In genomic region chr17:8746501-8747236, GRCh38 we compare ENCODE assay signal across 10 cellular contexts. TPM values are rescaled to one million over a fixed set of nuclear protein-coding genes. Genes with fewer than 3 reads are reported as not detected.
DNase-seq lines count a peak whose midpoint lies in the region; ATAC-seq and TF ChIP-seq lines count a peak whose summit lies in the region.
"Had no signal": no experiment of that assay in that cellular context is flagged by ENCODE, and none has a peak within 500 bp of the region (broad histone marks: within the 10 kb centered on the region; RNA-seq: fewer than 3 reads in every experiment).

No MANE protein-coding gene starts in this region.

- DNase-seq in right atrium auricular region (ENCODE audit: low spot score) (no peak), Right ventricle myocardium inferior (ENCODE audit: missing footprints) (no peak), ascending aorta (ENCODE audit: low spot score in 2 of 2) (no peak), memory B cell (ENCODE audit: low spot score in 2 of 2) (no peak), aorta (no peak), NCI-H146 treated with DMSO at 0.1 percent for 48 hours (lab: John Stamatoyannopoulos, UW; ENCODE audit: unreplicated experiment) (no peak), NCI-H1048 (lab: John Stamatoyannopoulos, UW) (no peak)
- DNase-seq: NCI-H524 treated with DMSO at 0.1 percent for 48 hours had no signal

- ATAC-seq in Right ventricle myocardium inferior (no peak), memory B cell (ENCODE audit: low read depth) (no peak), aorta (ENCODE audit: low FRiP score) (no peak), GM18858 (IDR thresholded peaks at IDR 0.05; ENCODE audit: unreplicated experiment) (no peak)

- H3K4me1 Mint-ChIP-seq in memory B cell = peaks cover 10% of the 10 kb centered on the region

- H3K9me3 ChIP-seq in right atrium auricular region (no peaks in the 10 kb centered on the region), ascending aorta (no peaks in the 10 kb centered on the region), aorta (ENCODE audit: control insufficient read depth, low read length) (no peaks in the 10 kb centered on the region)

- TF ChIP-seq CTCF in right atrium auricular region (IDR thresholded peaks at IDR 0.05) (no peak), ascending aorta (IDR thresholded peaks at IDR 0.05) (no peak)

- no peaks in the 10 kb centered on the region for H3K36me3 Mint-ChIP-seq in memory B cell

- H3K4me3 ChIP-seq in right atrium auricular region (peak overlapping the region; percentile 57 to 71), ascending aorta (peak overlapping the region; percentile 61 to 77), aorta (ENCODE audit: low read length in 2 of 2) (peak overlapping the region; percentile 21 to 80)

- peak overlapping the region; percentile 86 for H3K27ac Mint-ChIP-seq in memory B cell

- peak overlapping the region; percentile 89 for H3K4me3 Mint-ChIP-seq in memory B cell

- H3K4me1 ChIP-seq in right atrium auricular region (peaks cover 0 to 14% of the 10 kb centered on the region in 2 donors), ascending aorta (peaks cover 4 to 12% of the 10 kb centered on the region in 2 donors), aorta (ENCODE audit: control insufficient read depth in 1 of 2, insufficient read depth in 2 of 2, low read length in 2 of 2) (no peaks in the 10 kb centered on the region)

- peak overlapping the region in 1 of 2 donors; percentile 56 for H3K27ac ChIP-seq in right atrium auricular region
- H3K27ac ChIP-seq in ascending aorta = peak overlapping the region; percentile 80 to 84
- H3K27ac ChIP-seq in aorta (ENCODE audit: low read depth in 1 of 2, low read length in 2 of 2) = peak overlapping the region in 1 of 2 donors; percentile 86

- H3K27me3 Mint-ChIP-seq in memory B cell = peaks cover 2% of the 10 kb centered on the region

- no peaks in the 10 kb centered on the region for H3K9me3 Mint-ChIP-seq in memory B cell

- no peaks in the 10 kb centered on the region for H3K36me3 ChIP-seq in right atrium auricular region
- no peaks in the 10 kb centered on the region for H3K36me3 ChIP-seq in ascending aorta
- H3K36me3 ChIP-seq in aorta (ENCODE audit: control insufficient read depth in 1 of 2, insufficient read depth in 2 of 2, low read length in 1 of 2) = no peaks in the 10 kb centered on the region

- 11 to 13% methylated on average over 9 of the region's 9 CpGs for WGBS in aorta, 2 donors

- intact Hi-C loops in Right ventricle myocardium inferior (cut with DNase I) = loop anchor here (2.0 to 5.0 kb wide), 2 partner anchors 114 to 176 kb away; partner anchors contain the start of gene MYH10
- intact Hi-C loops in ascending aorta (cut with DNase I) = loop anchor here (2.0 to 5.0 kb wide), 5 partner anchors 99 to 336 kb away; partner anchors contain the start of gene MYH10
- intact Hi-C loops in aorta (cut with DNase I) = loop anchor here (5.0 kb wide), 2 partner anchors 114 to 119 kb away; partner anchors contain the start of gene MYH10 (in 1 of the 2)

- H3K27me3 ChIP-seq in right atrium auricular region (no peaks in the 10 kb centered on the region), ascending aorta (no peaks in the 10 kb centered on the region), aorta (ENCODE audit: control insufficient read depth in 1 of 2, insufficient read depth in 2 of 2, low read length in 1 of 2) (no peaks in the 10 kb centered on the region)

RNA-seq across cellular contexts. Expression of gene CCDC42, which starts 2.0 kb away (rescaled TPM):
- not detected for total RNA-seq in right atrium auricular region
- total RNA-seq in Right ventricle myocardium inferior = not detected
- not detected for total RNA-seq in ascending aorta
- under 1 TPM in 1 of 2 donors, not detected in 1; 0.58 TPM for total RNA-seq in aorta
- 1 to 10 TPM; 1.6 to 1.9 TPM for polyA plus RNA-seq in aorta
- total RNA-seq: glomerular endothelial cell had no signal

RNA-seq across cellular contexts. Expression of gene SPDYE4, which starts 11.7 kb away (rescaled TPM):
- total RNA-seq in right atrium auricular region (not detected), Right ventricle myocardium inferior (not detected), ascending aorta (not detected), aorta (not detected)
- polyA plus RNA-seq in aorta = not detected
- total RNA-seq: glomerular endothelial cell had no signal

RNA-seq across cellular contexts. Expression of gene MFSD6L, which starts 52.5 kb away (rescaled TPM):
- under 1 TPM in 1 of 2 donors, not detected in 1; 0.12 TPM for total RNA-seq in right atrium auricular region
- 0.11 TPM for total RNA-seq in Right ventricle myocardium inferior
- total RNA-seq in ascending aorta = not detected
- under 1 TPM; 0.19 to 0.39 TPM for total RNA-seq in aorta
- polyA plus RNA-seq in aorta = not detected
